8 cellular contexts compared by ENCODE assay signal in genomic region chr19:12639901-12640613, GRCh38. TPM values are rescaled to one million over a fixed set of nuclear protein-coding genes. Genes with fewer than 3 reads are reported as not detected.
A peak's percentile ranks its signal among the peaks of the same experiment; 100 is the strongest.
DNase-seq lines count a peak whose midpoint lies in the region; ATAC-seq and TF ChIP-seq lines count a peak whose summit lies in the region.

No MANE protein-coding gene starts in this region.

- no peak for ATAC-seq in GM19395 (IDR thresholded peaks at IDR 0.05; ENCODE audit: unreplicated experiment)

- no peaks in the 10 kb centered on the region for H3K9me3 ChIP-seq in left ventricle myocardium inferior (replicated peaks)

- H3K4me1 ChIP-seq in left ventricle myocardium inferior = peaks cover 11% of the 10 kb centered on the region

- intact Hi-C loops in left ventricle myocardium inferior (cut with micrococcal nuclease) = no loop called here

- H3K4me3 Mint-ChIP-seq in progenitor cell of endocrine pancreas (ENCODE audit: low read depth) (peak overlapping the region; percentile 52), type B pancreatic cell (peak overlapping the region; percentile 81)

- H3K36me3 Mint-ChIP-seq in progenitor cell of endocrine pancreas (ENCODE audit: insufficient read depth) = peaks cover 2% of the 10 kb centered on the region
- no peaks in the 10 kb centered on the region for H3K36me3 Mint-ChIP-seq in type B pancreatic cell

- TF ChIP-seq POLR2A in GM10847 (IDR thresholded peaks at IDR 0.05; ENCODE audit: extremely low read depth, insufficient read length) = peak; percentile 23

- no peaks in the 10 kb centered on the region for H3K27me3 ChIP-seq in left ventricle myocardium inferior (ENCODE audit: low read depth)

- no peak overlapping the region for H3K27ac ChIP-seq in left ventricle myocardium inferior (replicated peaks)

- H3K27me3 Mint-ChIP-seq in progenitor cell of endocrine pancreas (peaks cover 5% of the 10 kb centered on the region), type B pancreatic cell (peaks cover 4% of the 10 kb centered on the region)

- DNase-seq in Kasumi-1 (lab: John Stamatoyannopoulos, UW) (peak; percentile 89 to 94), SW480 (ENCODE audit: low spot score) (peak; percentile 54), left ventricle myocardium inferior (peak; percentile 81), progenitor cell of endocrine pancreas (ENCODE audit: low spot score, unreplicated experiment) (peak; percentile 58), type B pancreatic cell (ENCODE audit: extremely low spot score, unreplicated experiment) (no peak)
- peak; percentile 79 for DNase-seq in activated naive CD8-positive, alpha-beta T cell treated with anti-CD3 and anti-CD28 coated beads, Interleukin-2, amount 50 U/mL, for 16 hours (ENCODE audit: low read depth, low spot score)

- no peaks in the 10 kb centered on the region for H3K36me3 ChIP-seq in left ventricle myocardium inferior

- H3K4me3 ChIP-seq in left ventricle myocardium inferior = peak overlapping the region; percentile 49

- peaks cover 2% of the 10 kb centered on the region for H3K4me1 Mint-ChIP-seq in progenitor cell of endocrine pancreas (ENCODE audit: low read depth)
- peaks cover 5% of the 10 kb centered on the region for H3K4me1 Mint-ChIP-seq in type B pancreatic cell (ENCODE audit: unreplicated experiment)

- H3K27ac Mint-ChIP-seq in progenitor cell of endocrine pancreas (no peak overlapping the region), type B pancreatic cell (peak overlapping the region; percentile 59)

- H3K9me3 Mint-ChIP-seq in progenitor cell of endocrine pancreas (ENCODE audit: low read depth) (no peaks in the 10 kb centered on the region), type B pancreatic cell (no peaks in the 10 kb centered on the region)

- TF ChIP-seq CTCF in left ventricle myocardium inferior (IDR thresholded peaks at IDR 0.05; ENCODE audit: borderline replicate concordance) = peak; percentile 84
- TF ChIP-seq CTCF in progenitor cell of endocrine pancreas (IDR thresholded peaks at IDR 0.05; ENCODE audit: unreplicated experiment) = peak; percentile 73
- TF ChIP-seq CTCF in type B pancreatic cell (conservative IDR thresholded peaks at IDR 0.05) = peak; percentile 85

RNA-seq across cellular contexts. Expression of gene MAN2B1, which starts 26.5 kb away (rescaled TPM):
- total RNA-seq in left ventricle myocardium inferior = 26.7 TPM
- 115 and 120 TPM in 2 replicates for total RNA-seq in progenitor cell of endocrine pancreas
- total RNA-seq in type B pancreatic cell (ENCODE audit: low replicate concordance) = 90.6 and 95.4 TPM in 2 replicates

RNA-seq across cellular contexts. Expression of gene WDR83, which starts 26.6 kb away (rescaled TPM):
- total RNA-seq in left ventricle myocardium inferior = 8.4 TPM
- total RNA-seq in progenitor cell of endocrine pancreas = 16.3 and 17.2 TPM in 2 replicates
- total RNA-seq in type B pancreatic cell (ENCODE audit: low replicate concordance) = 9.8 and 14.6 TPM in 2 replicates

RNA-seq across cellular contexts. Expression of gene ZNF791, which starts 29.3 kb away (rescaled TPM):
- 15.4 TPM for total RNA-seq in left ventricle myocardium inferior
- 22.3 and 24.3 TPM in 2 replicates for total RNA-seq in progenitor cell of endocrine pancreas
- 21.1 and 27.4 TPM in 2 replicates for total RNA-seq in type B pancreatic cell (ENCODE audit: low replicate concordance)

RNA-seq across cellular contexts. Expression of gene ZNF490, which starts 29.4 kb away (rescaled TPM):
- total RNA-seq in left ventricle myocardium inferior (4.1 TPM), progenitor cell of endocrine pancreas (12.7 and 15.1 TPM in 2 replicates), type B pancreatic cell (ENCODE audit: low replicate concordance) (11.2 and 11.4 TPM in 2 replicates)

RNA-seq across cellular contexts. Expression of gene DHPS, which starts 41.6 kb away (rescaled TPM):
- total RNA-seq in left ventricle myocardium inferior (50.8 TPM), progenitor cell of endocrine pancreas (92.0 and 106 TPM in 2 replicates), type B pancreatic cell (ENCODE audit: low replicate concordance) (71.2 and 79.4 TPM in 2 replicates)
